8 cellular contexts compared by ENCODE assay signal in the genomic region with DNA sequence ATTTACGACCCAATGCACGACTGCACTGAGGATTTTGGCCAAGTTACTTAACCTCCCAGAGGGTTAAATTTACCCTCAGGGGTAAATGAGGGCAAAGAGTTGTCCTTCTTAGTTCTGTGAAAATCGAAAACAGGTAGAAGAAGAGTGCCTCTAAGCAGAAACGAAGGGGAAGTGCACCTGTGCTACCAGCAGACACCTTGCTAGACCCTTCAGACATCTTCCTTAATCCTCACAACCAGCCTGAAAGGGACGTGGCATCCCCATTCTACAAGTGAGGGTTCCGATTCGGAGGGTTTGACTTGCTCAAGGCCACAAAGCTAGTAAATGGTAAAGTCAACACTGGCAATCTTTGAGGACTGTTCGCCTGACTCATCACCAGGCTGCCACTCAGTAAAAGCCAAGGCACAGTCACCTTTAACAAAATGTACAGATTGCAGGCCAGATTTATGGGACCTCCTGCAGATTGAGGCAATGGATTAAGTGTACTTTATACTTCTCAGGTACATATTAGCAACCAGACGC. TPM values are rescaled to one million over a fixed set of nuclear protein-coding genes. Genes with fewer than 3 reads are reported as not detected.
DNase-seq lines count a peak whose midpoint lies in the region; ATAC-seq and TF ChIP-seq lines count a peak whose summit lies in the region.

No MANE protein-coding gene starts in this region.

- H3K4me3 ChIP-seq in HAP-1 (peak overlapping the region; percentile 55), dorsolateral prefrontal cortex (peak overlapping the region in 54 of 59 donors; percentile 53 to 88 (median 70)), muscle layer of duodenum (ENCODE audit: low read depth in 1 of 2, low read length in 2 of 2) (peak overlapping the region; percentile 52 to 55)

- TF ChIP-seq CTCF in 22Rv1 (IDR thresholded peaks at IDR 0.05) (no peak), dorsolateral prefrontal cortex (IDR thresholded peaks at IDR 0.05 in 54 of 56, conservative IDR thresholded peaks at IDR 0.05 in 2 of 56; ENCODE audit: low read depth in 1 of 56, partially characterized antibody in 56 of 56) (no peak), GM10266 (IDR thresholded peaks at IDR 0.05; ENCODE audit: control insufficient read depth, insufficient read depth, low read depth, missing control alignments) (no peak)

- peaks cover 25% of the 10 kb centered on the region for H3K4me1 ChIP-seq in HAP-1
- peaks cover 0 to 23% of the 10 kb centered on the region in 2 donors for H3K4me1 ChIP-seq in muscle layer of duodenum (ENCODE audit: control insufficient read depth in 1 of 2, insufficient read depth in 2 of 2, low read length in 2 of 2)

- in situ Hi-C loops in HAP-1 (cut with MboI; ENCODE audit: low sequenced_read_pairs) = loop anchor here (5.0 kb wide), 1 partner anchor 110 kb away; no protein-coding TSS in a partner anchor

- H3K9me3 Mint-ChIP-seq in T-helper 2 cell treated with Interferon-gamma antibody and Interleukin-4, amounts not matched to agents 5 μg/mL and 100 μg/mL, for 36 hours = no peaks in the 10 kb centered on the region

- H3K9me3 ChIP-seq in HAP-1 = no peaks in the 10 kb centered on the region
- H3K9me3 ChIP-seq in muscle layer of duodenum (ENCODE audit: control insufficient read depth in 1 of 2, low read length in 2 of 2) = no peaks in the 10 kb centered on the region

- ATAC-seq in HG03442 (IDR thresholded peaks at IDR 0.05; ENCODE audit: unreplicated experiment) = no peak

- no peaks in the 10 kb centered on the region for H3K36me3 Mint-ChIP-seq in T-helper 2 cell treated with Interferon-gamma antibody and Interleukin-4, amounts not matched to agents 5 μg/mL and 100 μg/mL, for 36 hours (ENCODE audit: low read depth)

- H3K4me3 Mint-ChIP-seq in T-helper 2 cell treated with Interferon-gamma antibody and Interleukin-4, amounts not matched to agents 5 μg/mL and 100 μg/mL, for 36 hours = peak overlapping the region; percentile 47

- H3K27ac ChIP-seq in 22Rv1 = peak overlapping the region; percentile 90
- H3K27ac ChIP-seq in dorsolateral prefrontal cortex = peak overlapping the region; percentile 81 to 99 (median 96)
- H3K27ac ChIP-seq in muscle layer of duodenum (ENCODE audit: low read length) = peak overlapping the region; percentile 83

- H3K27ac Mint-ChIP-seq in T-helper 2 cell treated with Interferon-gamma antibody and Interleukin-4, amounts not matched to agents 5 μg/mL and 100 μg/mL, for 36 hours = peak overlapping the region; percentile 46

- H3K27me3 ChIP-seq in HAP-1 (ENCODE audit: low read depth) (no peaks in the 10 kb centered on the region), dorsolateral prefrontal cortex (no peaks in the 10 kb centered on the region), muscle layer of duodenum (ENCODE audit: low read depth, low read length) (no peaks in the 10 kb centered on the region)

- H3K36me3 ChIP-seq in HAP-1 (replicated peaks) (no peaks in the 10 kb centered on the region), muscle layer of duodenum (ENCODE audit: control insufficient read depth in 1 of 2, insufficient read depth in 2 of 2, low read length in 2 of 2) (peaks cover 0 to 17% of the 10 kb centered on the region in 2 donors)

- DNase-seq in HAP-1 (ENCODE audit: low spot score in 2 of 2) (no peak), dorsolateral prefrontal cortex (no peak), GM10266 (ENCODE audit: extremely low spot score) (no peak), MV-4-11 (lab: John Stamatoyannopoulos, UW) (no peak)
- DNase-seq in T-helper 2 cell treated with Interferon-gamma antibody and Interleukin-4, amounts not matched to agents 5 μg/mL and 100 μg/mL, for 36 hours (ENCODE audit: low spot score) = peak; percentile 24

- intact Hi-C loops in dorsolateral prefrontal cortex (cut with DNase I) = loop anchor here in 1 of 2 donors (5.0 kb wide), 1 partner anchor 100 kb away; the partner anchor contains the start of gene HEBP1

- H3K4me1 Mint-ChIP-seq in T-helper 2 cell treated with Interferon-gamma antibody and Interleukin-4, amounts not matched to agents 5 μg/mL and 100 μg/mL, for 36 hours (ENCODE audit: low read depth) = peaks cover 31% of the 10 kb centered on the region

- H3K27me3 Mint-ChIP-seq in T-helper 2 cell treated with Interferon-gamma antibody and Interleukin-4, amounts not matched to agents 5 μg/mL and 100 μg/mL, for 36 hours (ENCODE audit: low read depth) = peaks cover 10% of the 10 kb centered on the region

RNA-seq across cellular contexts. Expression of gene GSG1, which starts 1.6 kb away (rescaled TPM):
- total RNA-seq in dorsolateral prefrontal cortex = under 1 TPM in 14 of 120 experiments, not detected in 106; 0.27 to 0.82 (median 0.45) TPM

RNA-seq across cellular contexts. Expression of gene FAM234B, which starts 57.7 kb away (rescaled TPM):
- total RNA-seq in dorsolateral prefrontal cortex = 100 to 1,000 TPM in 11 of 120 experiments, 10 to 100 TPM in 109; 32.8 to 110 (median 78.5) TPM
